1 cellular context compared by ENCODE assay signal in genomic region chr18:12702221-12703095, GRCh38.
TF ChIP-seq lines count a peak whose summit lies in the region.

Gene CEP76, minus strand, starts transcription at chr18:12702723. Its CDS starts 175 bp downstream, at chr18:12702548.
Gene PSMG2, plus strand, starts transcription at chr18:12703042. Its CDS starts 66 bp downstream, at chr18:12703108.

TF ChIP-seq in K562, 482 proteins besides CTCF, POLR2A, EP300 and RAD21 (continued from another document and continues in another):
- TF ChIP-seq ASH1L (IDR thresholded peaks at IDR 0.05; ENCODE audit: borderline replicate concordance, low read depth, partially characterized antibody) = no peak
- TF ChIP-seq, protein P1, sequence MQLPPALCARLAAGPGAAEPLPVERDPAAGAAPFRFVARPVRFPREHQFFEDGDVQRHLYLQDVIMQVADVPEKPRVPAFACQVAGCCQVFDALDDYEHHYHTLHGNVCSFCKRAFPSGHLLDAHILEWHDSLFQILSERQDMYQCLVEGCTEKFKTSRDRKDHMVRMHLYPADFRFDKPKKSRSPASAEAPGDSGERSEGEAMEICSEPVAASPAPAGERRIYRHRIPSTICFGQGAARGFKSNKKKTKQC (CRISPR knock-in tag; IDR thresholded peaks at IDR 0.05) = peak; percentile 83
- TF ChIP-seq PHF8 (IDR thresholded peaks at IDR 0.05; ENCODE audit: borderline replicate concordance, low read length) = peak; percentile 97
- 0 out of 2 replicates have a peak, but pooled peaks have one; percentile 36 for TF ChIP-seq PML (IDR thresholded peaks at IDR 0.05; ENCODE audit: low read length)
- TF ChIP-seq ATF4 (CRISPR knock-in tag; IDR thresholded peaks at IDR 0.05) = no peak
- TF ChIP-seq ARID4B (CRISPR knock-in tag; IDR thresholded peaks at IDR 0.05) = peak; percentile 86
- TF ChIP-seq C11orf30 (IDR thresholded peaks at IDR 0.05; ENCODE audit: low read depth) = peak; percentile 97
- peak; percentile 94 for TF ChIP-seq CXXC5 (CRISPR knock-in tag; IDR thresholded peaks at IDR 0.05)
- TF ChIP-seq TOE1 (IDR thresholded peaks at IDR 0.05; ENCODE audit: borderline replicate concordance) = peak; percentile 90
- TF ChIP-seq TOE1 (CRISPR knock-in tag; IDR thresholded peaks at IDR 0.05; ENCODE audit: borderline replicate concordance, low read depth) = no peak
- TF ChIP-seq FOXM1 (IDR thresholded peaks at IDR 0.05; ENCODE audit: low read depth) = 0 out of 2 replicates have a peak, but pooled peaks have one; percentile 15
- TF ChIP-seq FOXM1 (CRISPR knock-in tag; IDR thresholded peaks at IDR 0.05; ENCODE audit: low read depth) = 0 out of 2 replicates have a peak, but pooled peaks have one; percentile 55
- TF ChIP-seq GMEB1 (CRISPR knock-in tag; IDR thresholded peaks at IDR 0.05) = peak; percentile 85
- TF ChIP-seq, protein P2, sequence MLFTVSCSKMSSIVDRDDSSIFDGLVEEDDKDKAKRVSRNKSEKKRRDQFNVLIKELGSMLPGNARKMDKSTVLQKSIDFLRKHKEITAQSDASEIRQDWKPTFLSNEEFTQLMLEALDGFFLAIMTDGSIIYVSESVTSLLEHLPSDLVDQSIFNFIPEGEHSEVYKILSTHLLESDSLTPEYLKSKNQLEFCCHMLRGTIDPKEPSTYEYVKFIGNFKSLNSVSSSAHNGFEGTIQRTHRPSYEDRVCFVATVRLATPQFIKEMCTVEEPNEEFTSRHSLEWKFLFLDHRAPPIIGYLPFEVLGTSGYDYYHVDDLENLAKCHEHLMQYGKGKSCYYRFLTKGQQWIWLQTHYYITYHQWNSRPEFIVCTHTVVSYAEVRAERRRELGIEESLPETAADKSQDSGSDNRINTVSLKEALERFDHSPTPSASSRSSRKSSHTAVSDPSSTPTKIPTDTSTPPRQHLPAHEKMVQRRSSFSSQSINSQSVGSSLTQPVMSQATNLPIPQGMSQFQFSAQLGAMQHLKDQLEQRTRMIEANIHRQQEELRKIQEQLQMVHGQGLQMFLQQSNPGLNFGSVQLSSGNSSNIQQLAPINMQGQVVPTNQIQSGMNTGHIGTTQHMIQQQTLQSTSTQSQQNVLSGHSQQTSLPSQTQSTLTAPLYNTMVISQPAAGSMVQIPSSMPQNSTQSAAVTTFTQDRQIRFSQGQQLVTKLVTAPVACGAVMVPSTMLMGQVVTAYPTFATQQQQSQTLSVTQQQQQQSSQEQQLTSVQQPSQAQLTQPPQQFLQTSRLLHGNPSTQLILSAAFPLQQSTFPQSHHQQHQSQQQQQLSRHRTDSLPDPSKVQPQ (CRISPR knock-in tag; IDR thresholded peaks at IDR 0.05; ENCODE audit: borderline replicate concordance) = no peak
- TF ChIP-seq ZBTB7A (IDR thresholded peaks at IDR 0.05; ENCODE audit: borderline replicate concordance, control insufficient read depth, low read depth, low read length) = peak; percentile 88
- TF ChIP-seq MAZ (CRISPR knock-in tag; conservative IDR thresholded peaks at IDR 0.05 in 1 of 2, IDR thresholded peaks at IDR 0.05 in 1 of 2) = peak; percentile 68 to 69; a peak in 3 of 4 replicates
- TF ChIP-seq FOXK2 (conservative IDR thresholded peaks at IDR 0.05 in 1 of 2, IDR thresholded peaks at IDR 0.05 in 1 of 2; ENCODE audit: low read depth in 2 of 2) = peak in 1 of 2 experiments; percentile 60; a peak in 3 of 4 replicates
- TF ChIP-seq ATF1 (CRISPR knock-in tag; IDR thresholded peaks at IDR 0.05) = 0 out of 2 replicates have a peak, but pooled peaks have one; percentile 32
- TF ChIP-seq ATF1 (tag; IDR thresholded peaks at IDR 0.05) = peak; percentile 92
- peak; percentile 25 for TF ChIP-seq HNRNPK (IDR thresholded peaks at IDR 0.05; ENCODE audit: low read depth, low read length, poor library complexity, severe bottlenecking)
- TF ChIP-seq CUX1 (CRISPR knock-in tag; IDR thresholded peaks at IDR 0.05) = 0 out of 2 replicates have a peak, but pooled peaks have one; percentile 8
- TF ChIP-seq, protein P3, sequence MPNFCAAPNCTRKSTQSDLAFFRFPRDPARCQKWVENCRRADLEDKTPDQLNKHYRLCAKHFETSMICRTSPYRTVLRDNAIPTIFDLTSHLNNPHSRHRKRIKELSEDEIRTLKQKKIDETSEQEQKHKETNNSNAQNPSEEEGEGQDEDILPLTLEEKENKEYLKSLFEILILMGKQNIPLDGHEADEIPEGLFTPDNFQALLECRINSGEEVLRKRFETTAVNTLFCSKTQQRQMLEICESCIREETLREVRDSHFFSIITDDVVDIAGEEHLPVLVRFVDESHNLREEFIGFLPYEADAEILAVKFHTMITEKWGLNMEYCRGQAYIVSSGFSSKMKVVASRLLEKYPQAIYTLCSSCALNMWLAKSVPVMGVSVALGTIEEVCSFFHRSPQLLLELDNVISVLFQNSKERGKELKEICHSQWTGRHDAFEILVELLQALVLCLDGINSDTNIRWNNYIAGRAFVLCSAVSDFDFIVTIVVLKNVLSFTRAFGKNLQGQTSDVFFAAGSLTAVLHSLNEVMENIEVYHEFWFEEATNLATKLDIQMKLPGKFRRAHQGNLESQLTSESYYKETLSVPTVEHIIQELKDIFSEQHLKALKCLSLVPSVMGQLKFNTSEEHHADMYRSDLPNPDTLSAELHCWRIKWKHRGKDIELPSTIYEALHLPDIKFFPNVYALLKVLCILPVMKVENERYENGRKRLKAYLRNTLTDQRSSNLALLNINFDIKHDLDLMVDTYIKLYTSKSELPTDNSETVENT (CRISPR knock-in tag; IDR thresholded peaks at IDR 0.05) = 0 out of 2 replicates have a peak, but pooled peaks have one; percentile 35
- TF ChIP-seq KHSRP (IDR thresholded peaks at IDR 0.05) = no peak
- TF ChIP-seq UBTF (IDR thresholded peaks at IDR 0.05; ENCODE audit: borderline replicate concordance in 1 of 2, low read depth in 2 of 2, low read length in 2 of 2) = peak; percentile 94 to 98
- TF ChIP-seq SMARCA4 (IDR thresholded peaks at IDR 0.05) = 0 out of 2 replicates have a peak, but pooled peaks have one; percentile 11
